In genomic region chr15:74242296-74242929, GRCh38 we compare ENCODE assay signal across 1 cellular context.
A peak's percentile ranks its signal among the peaks of the same experiment; 100 is the strongest.
TF ChIP-seq lines count a peak whose summit lies in the region.

No MANE protein-coding gene starts in this region.

TF ChIP-seq in HepG2, 621 proteins besides CTCF, POLR2A, EP300 and RAD21:
- TF ChIP-seq ZNF652 (CRISPR knock-in tag; IDR thresholded peaks at IDR 0.05; ENCODE audit: borderline replicate concordance, low read depth) (peak; percentile 91), IKZF1 (IDR thresholded peaks at IDR 0.05) (no peak), THAP8 (CRISPR knock-in tag; IDR thresholded peaks at IDR 0.05; ENCODE audit: borderline replicate concordance) (no peak), RBM22 (optimal IDR thresholded peaks at IDR 0.05; ENCODE audit: low read length) (no peak), GTF2F1 (IDR thresholded peaks at IDR 0.05; ENCODE audit: low read length) (no peak), ZHX1 (CRISPR knock-in tag; IDR thresholded peaks at IDR 0.05; ENCODE audit: low read depth) (no peak), MLLT10 (CRISPR knock-in tag; IDR thresholded peaks at IDR 0.05) (no peak), RARA (CRISPR knock-in tag; IDR thresholded peaks at IDR 0.05) (no peak), FOSL2 (CRISPR knock-in tag; IDR thresholded peaks at IDR 0.05) (peak; percentile 92), ZNF263 (CRISPR knock-in tag; IDR thresholded peaks at IDR 0.05) (peak; percentile 39; the same call in 1 of the 2 replicates), FOSL1 (CRISPR knock-in tag; IDR thresholded peaks at IDR 0.05; ENCODE audit: borderline replicate concordance) (0 out of 2 replicates have a peak, but pooled peaks have one; percentile 23), ZNF530 (CRISPR knock-in tag; IDR thresholded peaks at IDR 0.05; ENCODE audit: low read depth) (no peak)
